Comparison of ENCODE assay signal across 1 cellular context in the genomic region with DNA sequence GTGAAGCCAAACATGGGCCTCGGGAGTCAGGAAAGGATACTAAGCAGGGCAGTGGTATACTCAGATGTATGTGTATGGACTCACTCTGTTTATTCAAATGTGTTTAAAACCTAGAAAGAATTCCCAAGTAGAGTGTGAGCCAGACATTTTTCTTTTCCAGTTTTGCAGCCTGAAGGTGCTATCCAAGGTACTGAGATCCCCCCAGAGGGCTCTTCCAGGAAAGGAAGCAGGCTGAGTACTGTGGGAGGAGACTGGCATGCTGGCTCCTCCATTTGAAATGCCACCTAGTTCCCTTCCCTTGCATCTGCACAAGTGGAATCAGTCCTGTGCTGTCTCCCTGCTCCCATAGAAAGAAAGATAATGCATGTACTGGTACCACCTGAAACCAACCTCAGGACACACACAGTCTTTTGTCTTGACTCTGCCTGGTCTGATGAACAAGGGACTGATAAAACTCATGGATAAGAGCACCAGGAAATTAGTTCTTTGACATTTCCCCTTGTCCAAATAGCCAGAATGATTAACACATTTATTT.
TF ChIP-seq lines count a peak whose summit lies in the region.

No MANE protein-coding gene starts in this region.

TF ChIP-seq in K562, 482 proteins besides CTCF, POLR2A, EP300 and RAD21 (continued from another document):
- TF ChIP-seq EHMT2 (IDR thresholded peaks at IDR 0.05): peak; percentile 56
- 0 out of 2 replicates have a peak, but pooled peaks have one; percentile 28 for TF ChIP-seq MIER1 (IDR thresholded peaks at IDR 0.05; ENCODE audit: low read depth)
- TF ChIP-seq, protein P1, sequence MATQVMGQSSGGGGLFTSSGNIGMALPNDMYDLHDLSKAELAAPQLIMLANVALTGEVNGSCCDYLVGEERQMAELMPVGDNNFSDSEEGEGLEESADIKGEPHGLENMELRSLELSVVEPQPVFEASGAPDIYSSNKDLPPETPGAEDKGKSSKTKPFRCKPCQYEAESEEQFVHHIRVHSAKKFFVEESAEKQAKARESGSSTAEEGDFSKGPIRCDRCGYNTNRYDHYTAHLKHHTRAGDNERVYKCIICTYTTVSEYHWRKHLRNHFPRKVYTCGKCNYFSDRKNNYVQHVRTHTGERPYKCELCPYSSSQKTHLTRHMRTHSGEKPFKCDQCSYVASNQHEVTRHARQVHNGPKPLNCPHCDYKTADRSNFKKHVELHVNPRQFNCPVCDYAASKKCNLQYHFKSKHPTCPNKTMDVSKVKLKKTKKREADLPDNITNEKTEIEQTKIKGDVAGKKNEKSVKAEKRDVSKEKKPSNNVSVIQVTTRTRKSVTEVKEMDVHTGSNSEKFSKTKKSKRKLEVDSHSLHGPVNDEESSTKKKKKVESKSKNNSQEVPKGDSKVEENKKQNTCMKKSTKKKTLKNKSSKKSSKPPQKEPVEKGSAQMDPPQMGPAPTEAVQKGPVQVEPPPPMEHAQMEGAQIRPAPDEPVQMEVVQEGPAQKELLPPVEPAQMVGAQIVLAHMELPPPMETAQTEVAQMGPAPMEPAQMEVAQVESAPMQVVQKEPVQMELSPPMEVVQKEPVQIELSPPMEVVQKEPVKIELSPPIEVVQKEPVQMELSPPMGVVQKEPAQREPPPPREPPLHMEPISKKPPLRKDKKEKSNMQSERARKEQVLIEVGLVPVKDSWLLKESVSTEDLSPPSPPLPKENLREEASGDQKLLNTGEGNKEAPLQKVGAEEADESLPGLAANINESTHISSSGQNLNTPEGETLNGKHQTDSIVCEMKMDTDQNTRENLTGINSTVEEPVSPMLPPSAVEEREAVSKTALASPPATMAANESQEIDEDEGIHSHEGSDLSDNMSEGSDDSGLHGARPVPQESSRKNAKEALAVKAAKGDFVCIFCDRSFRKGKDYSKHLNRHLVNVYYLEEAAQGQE (CRISPR knock-in tag; IDR thresholded peaks at IDR 0.05; ENCODE audit: low read depth): peak; percentile 70; the same call in 1 of the 2 replicates
- TF ChIP-seq ZNF584 (CRISPR knock-in tag; IDR thresholded peaks at IDR 0.05; ENCODE audit: low read depth): no peak
- no peak for TF ChIP-seq JUN (IDR thresholded peaks at IDR 0.05; ENCODE audit: borderline replicate concordance, low read depth, low read length)
- no peak for TF ChIP-seq JUN (CRISPR knock-in tag; IDR thresholded peaks at IDR 0.05; ENCODE audit: borderline replicate concordance)
- TF ChIP-seq, protein P2, sequence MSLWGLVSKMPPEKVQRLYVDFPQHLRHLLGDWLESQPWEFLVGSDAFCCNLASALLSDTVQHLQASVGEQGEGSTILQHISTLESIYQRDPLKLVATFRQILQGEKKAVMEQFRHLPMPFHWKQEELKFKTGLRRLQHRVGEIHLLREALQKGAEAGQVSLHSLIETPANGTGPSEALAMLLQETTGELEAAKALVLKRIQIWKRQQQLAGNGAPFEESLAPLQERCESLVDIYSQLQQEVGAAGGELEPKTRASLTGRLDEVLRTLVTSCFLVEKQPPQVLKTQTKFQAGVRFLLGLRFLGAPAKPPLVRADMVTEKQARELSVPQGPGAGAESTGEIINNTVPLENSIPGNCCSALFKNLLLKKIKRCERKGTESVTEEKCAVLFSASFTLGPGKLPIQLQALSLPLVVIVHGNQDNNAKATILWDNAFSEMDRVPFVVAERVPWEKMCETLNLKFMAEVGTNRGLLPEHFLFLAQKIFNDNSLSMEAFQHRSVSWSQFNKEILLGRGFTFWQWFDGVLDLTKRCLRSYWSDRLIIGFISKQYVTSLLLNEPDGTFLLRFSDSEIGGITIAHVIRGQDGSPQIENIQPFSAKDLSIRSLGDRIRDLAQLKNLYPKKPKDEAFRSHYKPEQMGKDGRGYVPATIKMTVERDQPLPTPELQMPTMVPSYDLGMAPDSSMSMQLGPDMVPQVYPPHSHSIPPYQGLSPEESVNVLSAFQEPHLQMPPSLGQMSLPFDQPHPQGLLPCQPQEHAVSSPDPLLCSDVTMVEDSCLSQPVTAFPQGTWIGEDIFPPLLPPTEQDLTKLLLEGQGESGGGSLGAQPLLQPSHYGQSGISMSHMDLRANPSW (CRISPR knock-in tag; IDR thresholded peaks at IDR 0.05): no peak
- TF ChIP-seq BRCA1 (IDR thresholded peaks at IDR 0.05): no peak
- no peak for TF ChIP-seq BRCA1 (CRISPR knock-in tag; IDR thresholded peaks at IDR 0.05)
- no peak for TF ChIP-seq KHSRP (IDR thresholded peaks at IDR 0.05)
